Comparison of ENCODE assay signal across 13 cellular contexts in genomic region chr1:147167361-147167760, GRCh38. TPM values are rescaled to one million over a fixed set of nuclear protein-coding genes. Genes with fewer than 3 reads are reported as not detected.
DNase-seq lines count a peak whose midpoint lies in the region; ATAC-seq and TF ChIP-seq lines count a peak whose summit lies in the region.
"Had no signal": no experiment of that assay in that cellular context is flagged by ENCODE, and none has a peak within 500 bp of the region (broad histone marks: within the 10 kb centered on the region; RNA-seq: fewer than 3 reads in every experiment).

No MANE protein-coding gene starts in this region.

- H3K27ac Mint-ChIP-seq in activated T-cell treated with anti-CD3 and anti-CD28 coated beads, Interleukin-2, amount 50 U/mL, for 24 hours: no peak overlapping the region

- H3K27me3 Mint-ChIP-seq in activated T-cell treated with anti-CD3 and anti-CD28 coated beads, Interleukin-2, amount 50 U/mL, for 24 hours: no peaks in the 10 kb centered on the region

- peaks cover 12 to 43% of the 10 kb centered on the region in 2 experiments; a peak in 2 of 3 replicates for H3K36me3 ChIP-seq in HEK293 (ENCODE audit: control insufficient read depth in 2 of 2, insufficient read depth in 1 of 2, low read length in 2 of 2)

- TF ChIP-seq CTCF in HEK293 (tag by site-specific recombination; IDR thresholded peaks at IDR 0.05) (no peak), GM10266 (IDR thresholded peaks at IDR 0.05; ENCODE audit: control insufficient read depth, insufficient read depth, low read depth, missing control alignments) (no peak)

- no peak overlapping the region for H3K4me3 Mint-ChIP-seq in activated T-cell treated with anti-CD3 and anti-CD28 coated beads, Interleukin-2, amount 50 U/mL, for 24 hours

- peak; percentile 74 for ATAC-seq in SK-N-SH treated with all-trans-retinoic acid at 6 μM for 48 hours

- in situ Hi-C loops in G401 (cut with HindIII; ENCODE audit: low sequenced_read_pairs): no loop called here

- H3K9me3 Mint-ChIP-seq in activated T-cell treated with anti-CD3 and anti-CD28 coated beads, Interleukin-2, amount 50 U/mL, for 24 hours: no peaks in the 10 kb centered on the region

- no peak overlapping the region for H3K4me3 ChIP-seq in HEK293 (ENCODE audit: low read depth, low read length)
- H3K4me3 ChIP-seq: cardiac muscle cell had no signal

- CTCF ChIA-PET in HEK293 (lab: Yijun Ruan, JAX): interaction anchor here (1.0 kb wide), 1 partner anchor 9 kb away, joined by 3 read pairs; no protein-coding TSS in a partner anchor

- DNase-seq in fibroblast of peridontal ligament (ENCODE audit: extremely low read depth): peak; percentile 97
- DNase-seq in stromal cell of bone marrow (ENCODE audit: low read depth): peak; percentile 92
- no peak for DNase-seq in GM10266 (ENCODE audit: extremely low spot score)
- DNase-seq in activated T-cell treated with anti-CD3 and anti-CD28 coated beads, Interleukin-2, amount 50 U/mL, for 24 hours: no peak
- no peak for DNase-seq in mucosa of gallbladder (ENCODE audit: low spot score)
- no peak for DNase-seq in G401 (ENCODE audit: low spot score)
- DNase-seq: activated CD8-positive, alpha-beta memory T cell treated with anti-CD3 and anti-CD28 coated beads for 24 hours; NCI-H1417; RPMI8226 had no signal

- H3K27ac ChIP-seq in HEK293 (ENCODE audit: extremely low read depth, low read depth, low read length): no peak overlapping the region
- H3K27ac ChIP-seq: cardiac muscle cell, neutrophil had no signal

- H3K4me1 Mint-ChIP-seq in activated T-cell treated with anti-CD3 and anti-CD28 coated beads, Interleukin-2, amount 50 U/mL, for 24 hours (ENCODE audit: low read depth): peaks cover 31% of the 10 kb centered on the region

- no peaks in the 10 kb centered on the region for H3K9me3 ChIP-seq in HEK293 (ENCODE audit: control insufficient read depth, insufficient read depth, low read depth, low read length)
- H3K9me3 ChIP-seq: neutrophil had no signal

- POLR2A ChIA-PET in HEK293 (lab: Yijun Ruan, JAX): no interaction called here

- peaks cover 48% of the 10 kb centered on the region for H3K36me3 Mint-ChIP-seq in activated T-cell treated with anti-CD3 and anti-CD28 coated beads, Interleukin-2, amount 50 U/mL, for 24 hours (ENCODE audit: low read depth)

- peaks cover 19% of the 10 kb centered on the region for H3K4me1 ChIP-seq in HEK293 (ENCODE audit: control insufficient read depth, insufficient read depth, low read length)

TF ChIP-seq in HEK293, 187 proteins besides CTCF, POLR2A, EP300 and RAD21:
- TF ChIP-seq ZNF146 (tag by site-specific recombination; IDR thresholded peaks at IDR 0.05): no peak
- TF ChIP-seq HIC1 (tag by site-specific recombination; IDR thresholded peaks at IDR 0.05): peak; percentile 50; the same call in 1 of the 2 replicates

TF ChIP-seq in SK-N-SH treated with all-trans-retinoic acid at 6 μM for 48 hours, 23 proteins besides CTCF, POLR2A, EP300 and RAD21:
- TF ChIP-seq BACH2 (CRISPR knock-in tag; IDR thresholded peaks at IDR 0.05; ENCODE audit: borderline replicate concordance) (no peak), CSRNP3 (CRISPR knock-in tag; IDR thresholded peaks at IDR 0.05) (no peak), ZC3H10 (CRISPR knock-in tag; IDR thresholded peaks at IDR 0.05) (peak; percentile 82), POU6F1 (CRISPR knock-in tag; IDR thresholded peaks at IDR 0.05; ENCODE audit: borderline replicate concordance, low read depth) (peak; percentile 70; the same call in 1 of the 2 replicates), TOX (CRISPR knock-in tag; IDR thresholded peaks at IDR 0.05; ENCODE audit: borderline replicate concordance) (peak; percentile 62; the same call in 1 of the 2 replicates), ZNF70 (CRISPR knock-in tag; IDR thresholded peaks at IDR 0.05) (no peak), PPARA (CRISPR knock-in tag; IDR thresholded peaks at IDR 0.05; ENCODE audit: borderline replicate concordance) (no peak)

RNA-seq across cellular contexts. Expression of gene PRKAB2, which starts 4.9 kb away (rescaled TPM):
- 23.0 TPM for total RNA-seq in mucosa of gallbladder
- total RNA-seq in G401 (2014; rRNA removed; shearing (Covaris generic)): 6.0 and 12.5 TPM in 2 replicates

RNA-seq across cellular contexts. Expression of gene FMO5, which starts 57.8 kb away (rescaled TPM):
- 52.9 TPM for total RNA-seq in mucosa of gallbladder
- 0.24 and 1.2 TPM in 2 replicates for total RNA-seq in G401 (2014; rRNA removed; shearing (Covaris generic))

Comparison
In these comparisons a context has a peak if more than half of its experiments do, and no peak if none do; other contexts are left out.
1. DNase-seq: peak in fibroblast of peridontal ligament (single experiment) and stromal cell of bone marrow (single experiment); none in GM10266 (single experiment), activated T-cell treated with anti-CD3 and anti-CD28 coated beads, Interleukin-2, amount 50 U/mL, for 24 hours (single experiment), mucosa of gallbladder (single experiment) and G401 (single experiment).
2. RNA of gene FMO5, which starts 57.8 kb away (total RNA-seq): 52.9 TPM in mucosa of gallbladder (single experiment); 0.24 to 1.2 TPM in G401; every median in the first group is over 10 times any median in the second.